Comparison of ENCODE assay signal across 18 cellular contexts in the genomic region with DNA sequence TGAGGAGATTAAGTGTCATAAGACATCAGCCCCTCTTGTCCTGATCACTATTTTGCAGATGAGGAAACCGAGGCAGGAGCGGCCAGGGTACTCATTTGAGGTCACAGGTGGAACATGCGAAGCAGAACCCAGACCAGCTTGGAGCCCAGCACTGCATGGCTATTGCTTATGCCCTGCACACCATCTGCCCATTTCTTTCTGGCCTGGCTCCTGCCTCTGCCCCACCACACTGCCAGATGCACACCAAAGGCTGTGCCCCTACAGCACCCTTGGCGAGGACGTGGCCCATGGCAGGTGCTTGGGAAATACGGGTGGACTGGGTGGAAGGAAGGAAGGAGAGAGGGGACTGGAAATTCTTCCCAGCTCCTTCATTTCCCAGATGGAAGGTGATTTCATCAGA.
DNase-seq lines count a peak whose midpoint lies in the region; ATAC-seq and TF ChIP-seq lines count a peak whose summit lies in the region.
"Had no signal": no experiment of that assay in that cellular context is flagged by ENCODE, and none has a peak within 500 bp of the region (broad histone marks: within the 10 kb centered on the region; RNA-seq: fewer than 3 reads in every experiment).

No MANE protein-coding gene starts in this region.

- POLR2A ChIA-PET in PC-3 (lab: Charles Lee; ENCODE audit: unreplicated experiment), result no interaction called here

- H3K9me3 ChIP-seq in WERI-Rb-1 (ENCODE audit: severe bottlenecking), result no peaks in the 10 kb centered on the region
- H3K9me3 ChIP-seq in neural progenitor cell (ENCODE audit: low read depth), result no peaks in the 10 kb centered on the region
- H3K9me3 ChIP-seq in PC-3 (ENCODE audit: low read length), result no peaks in the 10 kb centered on the region
- H3K9me3 ChIP-seq: A549 had no signal

- H3F3A ChIP-seq in neural progenitor cell (ENCODE audit: low read depth) (no peaks in the 10 kb centered on the region), PC-3 (ENCODE audit: low read length, unreplicated experiment) (no peaks in the 10 kb centered on the region)

- no peaks in the 10 kb centered on the region for H3K79me2 ChIP-seq in neural progenitor cell (ENCODE audit: low read depth)
- no peaks in the 10 kb centered on the region for H3K79me2 ChIP-seq in PC-3 (ENCODE audit: low read length)

- peaks cover 26% of the 10 kb centered on the region for H3K4me1 Mint-ChIP-seq in neural progenitor cell
- H3K4me1 Mint-ChIP-seq: B cell had no signal

- no peaks in the 10 kb centered on the region for H3K36me3 Mint-ChIP-seq in neural progenitor cell
- H3K36me3 Mint-ChIP-seq: CD8-positive, alpha-beta T cell had no signal

- peaks cover 2% of the 10 kb centered on the region for H3K9me3 Mint-ChIP-seq in neural progenitor cell
- H3K9me3 Mint-ChIP-seq: CD4-positive, alpha-beta T cell; CD8-positive, alpha-beta T cell had no signal

- H3K27me3 ChIP-seq in WERI-Rb-1 (ENCODE audit: insufficient read depth, low read depth, severe bottlenecking) (no peaks in the 10 kb centered on the region), neural progenitor cell (no peaks in the 10 kb centered on the region), PC-3 (ENCODE audit: low read length) (no peaks in the 10 kb centered on the region)
- H3K27me3 ChIP-seq: BLaER1 treated with 17β-estradiol and CSF1 and Interleukin-3, amounts not matched to agents 10 nM and 100 nM had no signal

- H3K9me2 ChIP-seq in PC-3 (replicated peaks; ENCODE audit: low read length), result no peaks in the 10 kb centered on the region

- H3K4me1 ChIP-seq in neural progenitor cell, result peaks cover 10% of the 10 kb centered on the region
- no peaks in the 10 kb centered on the region for H3K4me1 ChIP-seq in PC-3 (ENCODE audit: insufficient read depth, low read length)
- H3K4me1 ChIP-seq: A549 had no signal

- TF ChIP-seq POLR2A in lower leg skin (IDR thresholded peaks at IDR 0.05), result no peak

- H3K27me3 Mint-ChIP-seq in neural progenitor cell (ENCODE audit: insufficient read depth, low read depth), result peaks cover 9% of the 10 kb centered on the region
- H3K27me3 Mint-ChIP-seq: B cell had no signal

- H3K36me3 ChIP-seq in WERI-Rb-1, result no peaks in the 10 kb centered on the region
- no peaks in the 10 kb centered on the region for H3K36me3 ChIP-seq in neural progenitor cell
- no peaks in the 10 kb centered on the region for H3K36me3 ChIP-seq in PC-3 (ENCODE audit: low read depth, low read length)
- H3K36me3 ChIP-seq: BLaER1 treated with 17β-estradiol and CSF1 and Interleukin-3, amounts not matched to agents 10 nM and 100 nM had no signal

- no peak overlapping the region for H2AFZ ChIP-seq in neural progenitor cell (replicated peaks)
- no peak overlapping the region for H2AFZ ChIP-seq in PC-3 (ENCODE audit: low read length)

- ATAC-seq in PC-3, result no peak
- ATAC-seq: A549; CD8-positive, alpha-beta T cell had no signal

- peak overlapping the region; percentile 25 for H3K27ac Mint-ChIP-seq in neural progenitor cell
- H3K27ac Mint-ChIP-seq: B cell; CD4-positive, alpha-beta T cell; CD8-positive, alpha-beta T cell had no signal

- H3K9ac ChIP-seq in neural progenitor cell (no peak overlapping the region), PC-3 (ENCODE audit: low read length) (no peak overlapping the region)
- H3K9ac ChIP-seq: BLaER1 treated with 17β-estradiol and CSF1 and Interleukin-3, amounts not matched to agents 10 nM and 100 nM had no signal

- H3K4me3 ChIP-seq in WERI-Rb-1 (ENCODE audit: low read depth, low read length), result no peak overlapping the region
- H3K4me3 ChIP-seq in neural progenitor cell, result no peak overlapping the region
- H3K4me3 ChIP-seq in lower leg skin (ENCODE audit: low read depth, poor library complexity, severe bottlenecking), result no peak overlapping the region
- no peak overlapping the region for H3K4me3 ChIP-seq in PC-3 (ENCODE audit: low read length)
- H3K4me3 ChIP-seq: A549; BLaER1 treated with 17β-estradiol and CSF1 and Interleukin-3, amounts not matched to agents 10 nM and 100 nM had no signal

- no peak for TF ChIP-seq CTCF in WERI-Rb-1 (IDR thresholded peaks at IDR 0.05; ENCODE audit: low read depth, low read length)
- no peak for TF ChIP-seq CTCF in neural progenitor cell (IDR thresholded peaks at IDR 0.05)
- no peak for TF ChIP-seq CTCF in lower leg skin (IDR thresholded peaks at IDR 0.05)
- TF ChIP-seq CTCF in PC-3 (conservative IDR thresholded peaks at IDR 0.05; ENCODE audit: low read depth, low read length), result no peak

- H3K27ac ChIP-seq in WERI-Rb-1 (0 out of 2 replicates have a peak overlapping the region, but pooled peaks have one; percentile 6), neural progenitor cell (no peak overlapping the region), PC-3 (ENCODE audit: low read length) (no peak overlapping the region)
- H3K27ac ChIP-seq: 22Rv1; A549; BLaER1 treated with 17β-estradiol and CSF1 and Interleukin-3, amounts not matched to agents 10 nM and 100 nM; C4-2B had no signal

- no peak overlapping the region for H3K4me2 ChIP-seq in neural progenitor cell
- no peak overlapping the region for H3K4me2 ChIP-seq in PC-3 (ENCODE audit: low read length)
- H3K4me2 ChIP-seq: A549; BLaER1 treated with 17β-estradiol and CSF1 and Interleukin-3, amounts not matched to agents 10 nM and 100 nM had no signal

- BruUV-seq in PC-3 (replicated peaks; lab: Mats Ljungman, UMichigan), result no TSS peak

- peak; percentile 10 for DNase-seq in DMS 273 (lab: John Stamatoyannopoulos, UW; ENCODE audit: unreplicated experiment)
- no peak for DNase-seq in DMS 273 treated with DMSO at 0.1 percent for 48 hours (lab: John Stamatoyannopoulos, UW)
- no peak for DNase-seq in WERI-Rb-1
- no peak for DNase-seq in neural progenitor cell (ENCODE audit: low spot score)
- no peak for DNase-seq in lower leg skin (ENCODE audit: low spot score in 2 of 2)
- no peak for DNase-seq in PC-3
- DNase-seq: AML-193; Caco-2; Calu3; CD4-positive, alpha-beta T cell; CD8-positive, alpha-beta T cell; DMS79 treated with DMSO at 0.1 percent for 48 hours; GF-D8 had no signal

- H4K20me1 ChIP-seq in neural progenitor cell (ENCODE audit: low read depth), result peaks cover 5% of the 10 kb centered on the region
- no peaks in the 10 kb centered on the region for H4K20me1 ChIP-seq in PC-3 (ENCODE audit: low read length)

- intact Hi-C loops in lower leg skin (cut with DNase I; ENCODE audit: low total_unique reads), result no loop called here
- intact Hi-C loops in PC-3 (cut with micrococcal nuclease), result no loop called here

- WGBS in lower leg skin, 2 donors, result 91 to 98% methylated on average over 6 of the region's 6 CpGs

- CTCF ChIA-PET in PC-3 (lab: Charles Lee), result no interaction called here

- H3K4me3 Mint-ChIP-seq in neural progenitor cell, result no peak overlapping the region
- H3K4me3 Mint-ChIP-seq: B cell; CD4-positive, alpha-beta T cell; CD8-positive, alpha-beta T cell had no signal
